In genomic region chr11:57126766-57127400, GRCh38 we compare ENCODE assay signal across 1 cellular context.
A peak's percentile ranks its signal among the peaks of the same experiment; 100 is the strongest.
TF ChIP-seq lines count a peak whose summit lies in the region.

No MANE protein-coding gene starts in this region.

TF ChIP-seq in K562, 482 proteins besides CTCF, POLR2A, EP300 and RAD21 (continued from another document and continues in another):
- TF ChIP-seq ZNF592 (IDR thresholded peaks at IDR 0.05): peak; percentile 62
- TF ChIP-seq RFX7 (CRISPR knock-in tag; IDR thresholded peaks at IDR 0.05): no peak
- TF ChIP-seq RCOR1 (IDR thresholded peaks at IDR 0.05; ENCODE audit: borderline replicate concordance in 1 of 2, low read depth in 2 of 2, low read length in 2 of 2): peak in 1 of 2 experiments; percentile 67; a peak in 2 of 4 replicates
- no peak for TF ChIP-seq NKRF (IDR thresholded peaks at IDR 0.05; ENCODE audit: borderline replicate concordance)
- TF ChIP-seq CREB3 (tag; conservative IDR thresholded peaks at IDR 0.05; ENCODE audit: low read depth): no peak
- no peak for TF ChIP-seq MLLT1 (IDR thresholded peaks at IDR 0.05)
- no peak for TF ChIP-seq DDX20 (tag; IDR thresholded peaks at IDR 0.05; ENCODE audit: low read depth)
- TF ChIP-seq ARID3B (CRISPR knock-in tag; IDR thresholded peaks at IDR 0.05; ENCODE audit: borderline replicate concordance): no peak
- TF ChIP-seq CUX1 (CRISPR knock-in tag; IDR thresholded peaks at IDR 0.05): no peak
- TF ChIP-seq ARHGAP35 (IDR thresholded peaks at IDR 0.05; ENCODE audit: partially characterized antibody): no peak
- TF ChIP-seq REST (CRISPR knock-in tag; IDR thresholded peaks at IDR 0.05; ENCODE audit: low read depth): no peak
- TF ChIP-seq AFF4 (CRISPR knock-in tag; IDR thresholded peaks at IDR 0.05): no peak
- TF ChIP-seq ZNF830 (CRISPR knock-in tag; IDR thresholded peaks at IDR 0.05): no peak
- TF ChIP-seq SAFB (IDR thresholded peaks at IDR 0.05; ENCODE audit: borderline replicate concordance, low read depth, low read length): no peak
- no peak for TF ChIP-seq FOXJ3 (CRISPR knock-in tag; IDR thresholded peaks at IDR 0.05)
- TF ChIP-seq SMARCB1 (IDR thresholded peaks at IDR 0.05; ENCODE audit: insufficient read length, low read depth): no peak
- TF ChIP-seq SMAD1 (IDR thresholded peaks at IDR 0.05; ENCODE audit: low read depth, low read length, partially characterized antibody): no peak
- no peak for TF ChIP-seq POLR3A (IDR thresholded peaks at IDR 0.05; ENCODE audit: borderline replicate concordance, extremely low read depth, insufficient read depth, insufficient read length)
- TF ChIP-seq ZNF785 (CRISPR knock-in tag; IDR thresholded peaks at IDR 0.05): no peak
- no peak for TF ChIP-seq RBM39 (optimal IDR thresholded peaks at IDR 0.05; ENCODE audit: low read depth, low read length)
- TF ChIP-seq HSF4 (CRISPR knock-in tag; IDR thresholded peaks at IDR 0.05; ENCODE audit: borderline replicate concordance): no peak
- TF ChIP-seq KLF6 (CRISPR knock-in tag; IDR thresholded peaks at IDR 0.05; ENCODE audit: borderline replicate concordance): no peak
- TF ChIP-seq SNIP1 (IDR thresholded peaks at IDR 0.05; ENCODE audit: low read depth): no peak
- TF ChIP-seq MTA1 (IDR thresholded peaks at IDR 0.05; ENCODE audit: borderline replicate concordance): no peak
